14 cellular contexts compared by ENCODE assay signal in the genomic region with DNA sequence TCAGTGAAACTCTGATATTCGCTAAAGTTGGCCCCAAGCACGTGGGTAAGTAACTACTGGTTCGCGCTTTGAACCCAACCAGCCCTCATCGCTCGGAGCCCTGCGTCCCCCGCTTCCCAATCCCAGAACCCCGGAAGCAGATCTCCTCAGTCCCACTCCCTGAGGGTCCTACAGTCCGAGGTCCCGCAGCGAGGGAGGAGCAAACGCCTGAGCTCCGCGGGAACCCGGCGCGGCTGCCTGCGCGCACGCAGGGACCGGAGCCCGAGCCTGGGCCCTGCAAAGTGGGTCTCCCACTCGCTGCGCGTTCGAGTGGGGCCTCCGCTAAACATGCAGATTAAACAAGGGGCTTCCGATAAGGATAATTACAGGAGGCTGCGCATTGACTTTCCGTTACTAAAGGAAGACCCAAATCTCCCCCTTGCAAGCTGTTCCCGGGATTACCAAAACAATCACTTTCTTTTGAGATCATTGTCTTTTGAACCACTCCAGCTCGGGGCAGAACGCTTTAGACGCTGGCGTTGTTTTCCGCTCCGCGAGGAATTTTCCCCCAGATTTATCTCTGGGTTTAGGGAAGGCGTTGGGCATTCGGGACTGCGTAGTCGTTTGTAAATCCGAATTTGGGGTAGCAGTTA. TPM values are rescaled to one million over a fixed set of nuclear protein-coding genes. Genes with fewer than 3 reads are reported as not detected.
DNase-seq lines count a peak whose midpoint lies in the region; ATAC-seq, FAIRE-seq and TF ChIP-seq lines count a peak whose summit lies in the region.
"Had no signal": no experiment of that assay in that cellular context is flagged by ENCODE, and none has a peak within 500 bp of the region (broad histone marks: within the 10 kb centered on the region; RNA-seq: fewer than 3 reads in every experiment).

No MANE protein-coding gene starts in this region.

- H3K14ac ChIP-seq in H1 (ENCODE audit: insufficient read length) = no peak overlapping the region

- H4K20me1 ChIP-seq in MM.1S (ENCODE audit: insufficient read depth, low read length) (no peaks in the 10 kb centered on the region), H1 (replicated peaks in 1 of 2; ENCODE audit: control insufficient read depth in 1 of 2, insufficient read depth in 2 of 2, low read length in 2 of 2) (peaks cover 2 to 4% of the 10 kb centered on the region in 2 experiments)

- no peak for TF ChIP-seq RAD21 in H1 (IDR thresholded peaks at IDR 0.05 in 1 of 2, conservative IDR thresholded peaks at IDR 0.05 in 1 of 2; ENCODE audit: low read depth in 2 of 2, low read length in 2 of 2)

- ATAC-seq in psoas muscle = no peak
- no peak for ATAC-seq in HG02885 (IDR thresholded peaks at IDR 0.05; ENCODE audit: poor library complexity, unreplicated experiment)

- H2AFZ ChIP-seq in MM.1S (ENCODE audit: low read length) (no peak overlapping the region), H1 (ENCODE audit: low read length) (no peak overlapping the region)

- no peaks in the 10 kb centered on the region for H3K36me3 ChIP-seq in MM.1S (replicated peaks; ENCODE audit: insufficient read depth, low read length)
- H3K36me3 ChIP-seq in H1 (ENCODE audit: control insufficient read depth in 2 of 4, insufficient read depth in 4 of 4, low read length in 3 of 4) = no peaks in the 10 kb centered on the region; a peak in 1 of 8 replicates
- H3K36me3 ChIP-seq in psoas muscle (ENCODE audit: insufficient read depth in 1 of 2, low read depth in 1 of 2) = no peaks in the 10 kb centered on the region
- H3K36me3 ChIP-seq in testis (ENCODE audit: low read depth, missing control alignments) = no peaks in the 10 kb centered on the region

- H2AK5ac ChIP-seq in H1 (ENCODE audit: low read depth, low read length) = no peak overlapping the region

- no peaks in the 10 kb centered on the region for H3K9me2 ChIP-seq in MM.1S (replicated peaks; ENCODE audit: insufficient read depth, low read length)

- no peaks in the 10 kb centered on the region for H3K9me3 ChIP-seq in MM.1S (replicated peaks; ENCODE audit: insufficient read depth, low read length)
- no peaks in the 10 kb centered on the region for H3K9me3 ChIP-seq in H1 (ENCODE audit: insufficient read depth in 2 of 2, low read depth in 1 of 2, low read length in 1 of 2)
- no peaks in the 10 kb centered on the region for H3K9me3 ChIP-seq in psoas muscle
- no peaks in the 10 kb centered on the region for H3K9me3 ChIP-seq in testis

- TF ChIP-seq EP300 in H1 (IDR thresholded peaks at IDR 0.05; ENCODE audit: borderline replicate concordance in 1 of 2, low read depth in 2 of 2, low read length in 2 of 2) = no peak

- WGBS in H1 (ENCODE audit: extremely low coverage in 1 of 2, insufficient coverage in 1 of 2, insufficient read length in 1 of 2, insufficient replicate concordance in 2 of 2, low coverage in 1 of 2, low lambda C conversion rate in 2 of 2, missing lambda C conversion rate in 1 of 2), 2 experiments = 8% methylated on average over 44 of the region's 44 CpGs; no CpG with 5 or more reads in 1 of the 2 experiments
- WGBS in psoas muscle, 3 donors = 4% methylated on average over 42 to 44 of the region's 44 CpGs
- 2 to 6% methylated on average over 36 to 44 of the region's 44 CpGs for WGBS in testis, 2 donors

- no peak overlapping the region for H4K8ac ChIP-seq in H1 (ENCODE audit: extremely low read depth, insufficient read depth, low read length)

- no peak for FAIRE-seq in H1 (lab: Jason Lieb, UNC)
- FAIRE-seq: A204.1, kidney had no signal

- H2BK15ac ChIP-seq in H1 (ENCODE audit: low read length) = no peak overlapping the region

- no peak overlapping the region for H2BK5ac ChIP-seq in H1 (ENCODE audit: low read depth, low read length)

- H3F3A ChIP-seq in MM.1S (ENCODE audit: insufficient read depth, low read length) = no peaks in the 10 kb centered on the region

- no peak overlapping the region for H4K5ac ChIP-seq in H1 (ENCODE audit: insufficient read length, low read depth, low read length)

- no peak overlapping the region for H3K18ac ChIP-seq in H1 (ENCODE audit: extremely low read depth, low read length)

- H3K9ac ChIP-seq in MM.1S (ENCODE audit: low read length) (no peak overlapping the region), H1 (replicated peaks in 1 of 4; ENCODE audit: extremely low read depth in 1 of 4, low read depth in 3 of 4, low read length in 3 of 4) (no peak overlapping the region)

- no peaks in the 10 kb centered on the region for H3K79me1 ChIP-seq in H1 (ENCODE audit: low read depth, low read length)

- H3K4me1 ChIP-seq in MM.1S (ENCODE audit: low read length) (no peaks in the 10 kb centered on the region), H1 (replicated peaks in 1 of 4; ENCODE audit: control insufficient read depth in 3 of 4, insufficient read depth in 4 of 4, low read length in 3 of 4) (peaks cover 0 to 12% (median 5%) of the 10 kb centered on the region in 4 experiments; a peak in 5 of 7 replicates), psoas muscle (peaks cover 13% of the 10 kb centered on the region), testis (peaks cover 11% of the 10 kb centered on the region)

- CTCF ChIA-PET in H1 (lab: Charles Lee; ENCODE audit: partially characterized antibody) = interaction anchor here (0.6 to 2.1 kb wide), 6 partner anchors 57 to 164 kb away, joined by 3 to 6 read pairs (median 4); partner anchors contain the start of gene PYGB

- H3K4me3 ChIP-seq in MM.1S (ENCODE audit: low read length) (no peak overlapping the region), H1 (ENCODE audit: extremely low read depth in 1 of 4, insufficient read depth in 2 of 4, low read depth in 3 of 4, low read length in 4 of 4) (peak overlapping the region; percentile 18 to 53 (median 32); a peak in 6 of 8 replicates), psoas muscle (peak overlapping the region; percentile 2), testis (peak overlapping the region in 1 of 2 donors; percentile 21)

- TF ChIP-seq POLR2A in H1 (IDR thresholded peaks at IDR 0.05; ENCODE audit: control extremely low read depth in 1 of 2, low read depth in 2 of 2, low read length in 2 of 2) (no peak), testis (IDR thresholded peaks at IDR 0.05) (no peak)

- H2BK20ac ChIP-seq in H1 (ENCODE audit: low read length) = no peak overlapping the region

- no peak overlapping the region for H3K4ac ChIP-seq in H1 (replicated peaks; ENCODE audit: insufficient read length, low read depth, low read length)

- peaks cover 9% of the 10 kb centered on the region; the same call in 1 of the 2 replicates for H3K23me2 ChIP-seq in H1 (ENCODE audit: low read depth, low read length)

- POLR2A ChIA-PET in H1 (lab: Charles Lee; ENCODE audit: partially characterized antibody) = no interaction called here

- no peak overlapping the region for H3K23ac ChIP-seq in H1 (ENCODE audit: insufficient read length)

- peaks cover 24% of the 10 kb centered on the region for H3K27me3 ChIP-seq in MM.1S (replicated peaks; ENCODE audit: insufficient read depth, low read length)
- H3K27me3 ChIP-seq in H1 (replicated peaks in 1 of 4; ENCODE audit: control insufficient read depth in 3 of 4, extremely low read depth in 1 of 4, insufficient read depth in 3 of 4, low read length in 3 of 4) = peaks cover 66 to 94% (median 85%) of the 10 kb centered on the region in 4 experiments
- peaks cover 0 to 83% (median 34%) of the 10 kb centered on the region in 3 donors for H3K27me3 ChIP-seq in psoas muscle (ENCODE audit: insufficient read depth in 3 of 3, low read length in 2 of 3)
- H3K27me3 ChIP-seq in testis = no peaks in the 10 kb centered on the region

- no peak overlapping the region for H4K91ac ChIP-seq in H1 (replicated peaks; ENCODE audit: insufficient read length, low read length)

- H3K79me2 ChIP-seq in MM.1S (ENCODE audit: low read length) (no peaks in the 10 kb centered on the region), H1 (ENCODE audit: control insufficient read depth in 1 of 2, insufficient read depth in 2 of 2, low read length in 2 of 2) (no peaks in the 10 kb centered on the region)

- no peak overlapping the region for H3K56ac ChIP-seq in H1 (replicated peaks; ENCODE audit: insufficient read length, low read depth, low read length)

- H3K4me2 ChIP-seq in MM.1S (ENCODE audit: low read depth, low read length) (peak overlapping the region; percentile 44; the same call in 1 of the 2 replicates), H1 (ENCODE audit: insufficient read depth in 1 of 2, low read depth in 2 of 2, low read length in 2 of 2) (peak overlapping the region; percentile 70 to 91)

- intact Hi-C loops in psoas muscle (cut with DNase I) = loop anchor here in 1 of 2 donors (5.0 to 10.0 kb wide), 2 partner anchors 94 to 322 kb away; partner anchors contain the start of gene GINS1
- intact Hi-C loops in testis (cut with DNase I; ENCODE audit: low total_unique reads) = no loop called here

- no peak overlapping the region for H2BK12ac ChIP-seq in H1 (ENCODE audit: low read depth, low read length)

- TF ChIP-seq CTCF in MM.1S (IDR thresholded peaks at IDR 0.05; ENCODE audit: low read length) (no peak), H1 (IDR thresholded peaks at IDR 0.05; ENCODE audit: control extremely low read depth in 1 of 3, insufficient read depth in 1 of 3, low read depth in 1 of 3, low read length in 3 of 3) (no peak), psoas muscle (IDR thresholded peaks at IDR 0.05) (no peak), testis (IDR thresholded peaks at IDR 0.05) (no peak)

- no peak overlapping the region for H3K27ac ChIP-seq in MM.1S (ENCODE audit: low read length)
- no peak overlapping the region for H3K27ac ChIP-seq in H1 (ENCODE audit: low read depth, low read length)
- no peak overlapping the region for H3K27ac ChIP-seq in psoas muscle
- H3K27ac ChIP-seq in testis = no peak overlapping the region

- H2BK120ac ChIP-seq in H1 (replicated peaks; ENCODE audit: low read depth, low read length) = no peak overlapping the region

- peak; percentile 37 for DNase-seq in NCI-H82 (lab: John Stamatoyannopoulos, UW)
- no peak for DNase-seq in NCI-H82 treated with DMSO at 0.1 percent for 48 hours (lab: John Stamatoyannopoulos, UW; ENCODE audit: unreplicated experiment)
- DNase-seq in MM.1S = no peak
- peak in 1 of 2 experiments; percentile 60 for DNase-seq in H1 (ENCODE audit: low read depth in 1 of 2, low spot score in 2 of 2)
- peak in 1 of 2 donors; percentile 27 for DNase-seq in psoas muscle
- DNase-seq in GF-D8 (lab: John Stamatoyannopoulos, UW) = no peak
- no peak for DNase-seq in testis
- DNase-seq: KG1, kidney, NCI-H2029 treated with DMSO at 0.1 percent for 48 hours had no signal

RNA-seq across cellular contexts. Expression of gene VSX1, which starts 1.3 kb away (rescaled TPM):
- not detected in 2 replicates for total RNA-seq in H1 (2021; fragmentation: NEBNext Ultra II Directional; extraction: Animal tissue kit (Norgen Biotek cat#: 25700))
- 0.05 and 0.14 TPM in 2 replicates for polyA plus RNA-seq in H1 (2011; rRNA removed)
- polyA plus RNA-seq in H1 (2011; cell fraction: cytosol; rRNA removed) = 0.04 TPM
- not detected for polyA plus RNA-seq in H1 (2011; cell fraction: nucleus; rRNA removed)
- polyA plus RNA-seq in H1 (2012, experiment 1 of 2) = not detected in 4 replicates
- polyA plus RNA-seq in H1 (2012, experiment 2 of 2) = not detected
- 0.10 TPM for polyA plus RNA-seq in H1 (2013, experiment 1 of 2)
- 0.04 TPM for polyA plus RNA-seq in H1 (2013, experiment 2 of 2)
- polyA minus RNA-seq in H1 (2011; rRNA and poly(A)+ RNA removed) = not detected in 2 replicates
- polyA minus RNA-seq in H1 (2011; cell fraction: cytosol; rRNA and poly(A)+ RNA removed) = not detected
- 1.00 TPM for polyA minus RNA-seq in H1 (2011; cell fraction: nucleus; rRNA and poly(A)+ RNA removed)
- under 1 TPM in 3 of 4 donors, not detected in 1; 0.41 to 0.52 (median 0.48) TPM for total RNA-seq in psoas muscle
- under 1 TPM; 0.04 to 0.07 (median 0.05) TPM for polyA plus RNA-seq in psoas muscle
- under 1 TPM; 0.16 to 0.37 TPM for total RNA-seq in testis
- 0.38 TPM for polyA plus RNA-seq in testis (ENCODE audit: insufficient read depth, low read depth, low replicate concordance)
- total RNA-seq: activated naive CD4-positive, alpha-beta T cell treated with anti-CD3 and anti-CD28 coated beads for 36 hours; urinary bladder had no signal

RNA-seq across cellular contexts. Expression of gene ACSS1, which starts 25.3 kb away (rescaled TPM):
- 2.2 and 2.6 TPM in 2 replicates for total RNA-seq in H1 (2021; fragmentation: NEBNext Ultra II Directional; extraction: Animal tissue kit (Norgen Biotek cat#: 25700))
- polyA plus RNA-seq in H1 (2011; rRNA removed) (3.3 and 3.4 TPM in 2 replicates), psoas muscle (10 to 100 TPM in 2 of 3 donors, 1 to 10 TPM in 1; 8.8 to 15.1 (median 12.2) TPM), testis (ENCODE audit: insufficient read depth, low read depth, low replicate concordance) (61.5 TPM)
- polyA plus RNA-seq in H1 (2011; cell fraction: cytosol; rRNA removed) = 3.7 TPM
- 5.8 TPM for polyA plus RNA-seq in H1 (2011; cell fraction: nucleus; rRNA removed)
- 2.6 to 4.3 TPM (median 3.7 TPM) in 4 replicates for polyA plus RNA-seq in H1 (2012, experiment 1 of 2)
- 2.2 TPM for polyA plus RNA-seq in H1 (2012, experiment 2 of 2)
- polyA plus RNA-seq in H1 (2013, experiment 1 of 2) = 1.2 TPM
- polyA plus RNA-seq in H1 (2013, experiment 2 of 2) = 1.1 TPM
- polyA minus RNA-seq in H1 (2011; rRNA and poly(A)+ RNA removed) = 3.4 and 6.8 TPM in 2 replicates
- 2.1 TPM for polyA minus RNA-seq in H1 (2011; cell fraction: cytosol; rRNA and poly(A)+ RNA removed)
- 2.3 TPM for polyA minus RNA-seq in H1 (2011; cell fraction: nucleus; rRNA and poly(A)+ RNA removed)
- total RNA-seq in psoas muscle (10 to 100 TPM; 16.8 to 53.3 (median 39.0) TPM), testis (100 to 1,000 TPM; 162 to 184 TPM)
